1 cellular context compared by ENCODE assay signal in the genomic region with DNA sequence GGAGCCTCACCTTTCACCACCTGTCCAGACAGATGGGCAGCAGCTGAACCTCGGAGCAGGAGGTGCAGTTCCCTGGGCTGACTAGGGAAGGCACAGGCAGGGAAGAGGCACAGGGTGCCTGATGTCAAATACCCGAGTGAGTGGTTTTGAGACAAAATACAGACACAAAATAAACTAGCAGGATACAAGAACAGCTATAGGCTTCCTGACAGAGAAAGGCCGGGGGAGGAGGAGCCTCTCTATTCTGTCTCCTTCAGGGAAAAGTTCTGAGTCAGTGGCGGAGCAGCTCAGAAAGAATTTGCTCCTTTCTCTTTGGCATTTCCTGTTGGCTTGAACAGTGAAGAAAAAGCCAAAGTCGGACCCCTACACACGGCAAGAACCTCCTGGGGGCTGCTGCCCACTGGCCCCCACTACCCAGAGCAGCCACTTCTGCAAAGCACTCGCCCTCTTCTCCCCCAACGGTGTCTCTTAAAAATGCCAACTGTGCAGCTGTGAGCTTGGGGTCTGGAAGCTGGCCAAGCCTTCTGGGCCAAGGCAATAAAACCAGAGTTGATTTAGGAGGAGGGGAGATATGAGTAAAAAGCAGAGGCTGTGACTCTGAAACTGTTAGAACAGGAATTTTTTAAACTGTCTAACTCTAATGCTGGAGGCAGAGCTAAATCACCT.
TF ChIP-seq lines count a peak whose summit lies in the region.

No MANE protein-coding gene starts in this region.

TF ChIP-seq in SK-N-SH, 30 proteins besides CTCF, POLR2A, EP300 and RAD21 (continued from another document):
- TF ChIP-seq, protein P1, sequence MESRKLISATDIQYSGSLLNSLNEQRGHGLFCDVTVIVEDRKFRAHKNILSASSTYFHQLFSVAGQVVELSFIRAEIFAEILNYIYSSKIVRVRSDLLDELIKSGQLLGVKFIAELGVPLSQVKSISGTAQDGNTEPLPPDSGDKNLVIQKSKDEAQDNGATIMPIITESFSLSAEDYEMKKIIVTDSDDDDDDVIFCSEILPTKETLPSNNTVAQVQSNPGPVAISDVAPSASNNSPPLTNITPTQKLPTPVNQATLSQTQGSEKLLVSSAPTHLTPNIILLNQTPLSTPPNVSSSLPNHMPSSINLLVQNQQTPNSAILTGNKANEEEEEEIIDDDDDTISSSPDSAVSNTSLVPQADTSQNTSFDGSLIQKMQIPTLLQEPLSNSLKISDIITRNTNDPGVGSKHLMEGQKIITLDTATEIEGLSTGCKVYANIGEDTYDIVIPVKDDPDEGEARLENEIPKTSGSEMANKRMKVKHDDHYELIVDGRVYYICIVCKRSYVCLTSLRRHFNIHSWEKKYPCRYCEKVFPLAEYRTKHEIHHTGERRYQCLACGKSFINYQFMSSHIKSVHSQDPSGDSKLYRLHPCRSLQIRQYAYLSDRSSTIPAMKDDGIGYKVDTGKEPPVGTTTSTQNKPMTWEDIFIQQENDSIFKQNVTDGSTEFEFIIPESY (IDR thresholded peaks at IDR 0.05; ENCODE audit: borderline replicate concordance, low read depth): peak; percentile 83
- TF ChIP-seq, protein P2, sequence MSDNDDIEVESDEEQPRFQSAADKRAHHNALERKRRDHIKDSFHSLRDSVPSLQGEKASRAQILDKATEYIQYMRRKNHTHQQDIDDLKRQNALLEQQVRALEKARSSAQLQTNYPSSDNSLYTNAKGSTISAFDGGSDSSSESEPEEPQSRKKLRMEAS (IDR thresholded peaks at IDR 0.05; ENCODE audit: low read depth): peak; percentile 69; the same call in 1 of the 2 replicates
- TF ChIP-seq CHD2 (IDR thresholded peaks at IDR 0.05; ENCODE audit: low read length, partially characterized antibody) (peak; percentile 46), YY1 (IDR thresholded peaks at IDR 0.05; ENCODE audit: low read depth) (0 out of 2 replicates have a peak, but pooled peaks have one; percentile 22), TAF1 (IDR thresholded peaks at IDR 0.05; ENCODE audit: borderline replicate concordance, low read depth, low read length) (no peak), GABPA (IDR thresholded peaks at IDR 0.05; ENCODE audit: low read depth) (peak; percentile 51; the same call in 1 of the 2 replicates), NRF1 (IDR thresholded peaks at IDR 0.05; ENCODE audit: low read depth, low read length) (no peak), TEAD4 (IDR thresholded peaks at IDR 0.05; ENCODE audit: borderline replicate concordance, insufficient read depth) (peak; percentile 99), RFX5 (IDR thresholded peaks at IDR 0.05; ENCODE audit: low read length) (no peak), FOXM1 (IDR thresholded peaks at IDR 0.05; ENCODE audit: low read depth) (peak; percentile 71), ELF1 (IDR thresholded peaks at IDR 0.05) (no peak), NFIC (IDR thresholded peaks at IDR 0.05; ENCODE audit: borderline replicate concordance) (peak; percentile 100), RCOR1 (IDR thresholded peaks at IDR 0.05; ENCODE audit: low read length) (peak; percentile 7; the same call in 1 of the 2 replicates), EZH2phosphoT487 (IDR thresholded peaks at IDR 0.05; ENCODE audit: borderline replicate concordance, low read depth) (no peak), TCF12 (IDR thresholded peaks at IDR 0.05) (peak; percentile 93), SMC3 (IDR thresholded peaks at IDR 0.05; ENCODE audit: low read depth, low read length) (peak; percentile 15; the same call in 1 of the 2 replicates), SIN3A (IDR thresholded peaks at IDR 0.05; ENCODE audit: borderline replicate concordance, low read depth, low read length) (no peak; the same call in none of the 2 replicates), RXRA (IDR thresholded peaks at IDR 0.05; ENCODE audit: borderline replicate concordance, low read depth) (peak; percentile 35; the same call in 1 of the 2 replicates), POLR2AphosphoS5 (IDR thresholded peaks at IDR 0.05; ENCODE audit: low read depth, low read length) (peak; percentile 60; the same call in 1 of the 2 replicates)
- TF ChIP-seq, protein P3, sequence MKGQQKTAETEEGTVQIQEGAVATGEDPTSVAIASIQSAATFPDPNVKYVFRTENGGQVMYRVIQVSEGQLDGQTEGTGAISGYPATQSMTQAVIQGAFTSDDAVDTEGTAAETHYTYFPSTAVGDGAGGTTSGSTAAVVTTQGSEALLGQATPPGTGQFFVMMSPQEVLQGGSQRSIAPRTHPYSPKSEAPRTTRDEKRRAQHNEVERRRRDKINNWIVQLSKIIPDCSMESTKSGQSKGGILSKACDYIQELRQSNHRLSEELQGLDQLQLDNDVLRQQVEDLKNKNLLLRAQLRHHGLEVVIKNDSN (IDR thresholded peaks at IDR 0.05; ENCODE audit: borderline replicate concordance, low read depth): no peak
- TF ChIP-seq, protein P4, sequence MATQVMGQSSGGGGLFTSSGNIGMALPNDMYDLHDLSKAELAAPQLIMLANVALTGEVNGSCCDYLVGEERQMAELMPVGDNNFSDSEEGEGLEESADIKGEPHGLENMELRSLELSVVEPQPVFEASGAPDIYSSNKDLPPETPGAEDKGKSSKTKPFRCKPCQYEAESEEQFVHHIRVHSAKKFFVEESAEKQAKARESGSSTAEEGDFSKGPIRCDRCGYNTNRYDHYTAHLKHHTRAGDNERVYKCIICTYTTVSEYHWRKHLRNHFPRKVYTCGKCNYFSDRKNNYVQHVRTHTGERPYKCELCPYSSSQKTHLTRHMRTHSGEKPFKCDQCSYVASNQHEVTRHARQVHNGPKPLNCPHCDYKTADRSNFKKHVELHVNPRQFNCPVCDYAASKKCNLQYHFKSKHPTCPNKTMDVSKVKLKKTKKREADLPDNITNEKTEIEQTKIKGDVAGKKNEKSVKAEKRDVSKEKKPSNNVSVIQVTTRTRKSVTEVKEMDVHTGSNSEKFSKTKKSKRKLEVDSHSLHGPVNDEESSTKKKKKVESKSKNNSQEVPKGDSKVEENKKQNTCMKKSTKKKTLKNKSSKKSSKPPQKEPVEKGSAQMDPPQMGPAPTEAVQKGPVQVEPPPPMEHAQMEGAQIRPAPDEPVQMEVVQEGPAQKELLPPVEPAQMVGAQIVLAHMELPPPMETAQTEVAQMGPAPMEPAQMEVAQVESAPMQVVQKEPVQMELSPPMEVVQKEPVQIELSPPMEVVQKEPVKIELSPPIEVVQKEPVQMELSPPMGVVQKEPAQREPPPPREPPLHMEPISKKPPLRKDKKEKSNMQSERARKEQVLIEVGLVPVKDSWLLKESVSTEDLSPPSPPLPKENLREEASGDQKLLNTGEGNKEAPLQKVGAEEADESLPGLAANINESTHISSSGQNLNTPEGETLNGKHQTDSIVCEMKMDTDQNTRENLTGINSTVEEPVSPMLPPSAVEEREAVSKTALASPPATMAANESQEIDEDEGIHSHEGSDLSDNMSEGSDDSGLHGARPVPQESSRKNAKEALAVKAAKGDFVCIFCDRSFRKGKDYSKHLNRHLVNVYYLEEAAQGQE (IDR thresholded peaks at IDR 0.05; ENCODE audit: low read depth, low read length): 0 out of 2 replicates have a peak, but pooled peaks have one; percentile 27
